8 cellular contexts compared by ENCODE assay signal in genomic region chr17:39197380-39198185, GRCh38. TPM values are rescaled to one million over a fixed set of nuclear protein-coding genes. Genes with fewer than 3 reads are reported as not detected.
A peak's percentile ranks its signal among the peaks of the same experiment; 100 is the strongest.
DNase-seq lines count a peak whose midpoint lies in the region; ATAC-seq, FAIRE-seq and TF ChIP-seq lines count a peak whose summit lies in the region.

CACNB1 (minus strand) TSS chr17:39197669; CDS start chr17:39197495, 174 bp downstream.

- peak in 6 of 7 experiments; percentile 40 to 75 (median 66) for DNase-seq in CD8-positive, alpha-beta T cell
- DNase-seq in NOMO-1 treated with DMSO at 0.1 percent for 48 hours (lab: John Stamatoyannopoulos, UW; ENCODE audit: unreplicated experiment) (peak; percentile 57), endothelial cell of umbilical vein (ENCODE audit: low read depth, low spot score) (peak; percentile 69), middle frontal gyrus (ENCODE audit: extremely low spot score, low spot score) (peak; percentile 40), cerebellar nuclear complex (lab: John Stamatoyannopoulos, UW) (no peak)
- DNase-seq in activated CD8-positive, alpha-beta memory T cell treated with anti-CD3 and anti-CD28 coated beads, Interleukin-2, amount 50 U/mL, for 48 hours, result peak; percentile 85
- peak; percentile 34 for DNase-seq in stimulated activated CD8-positive, alpha-beta memory T cell treated with anti-CD3 and anti-CD28 coated beads, Interleukin-15, amount 100 ng/mL, for 24 hours (ENCODE audit: low read depth)

- no peaks in the 10 kb centered on the region for H3K27me3 Mint-ChIP-seq in CD8-positive, alpha-beta T cell (ENCODE audit: low read depth)

- H3K4me3 Mint-ChIP-seq in CD8-positive, alpha-beta T cell, result peak within 1 kb of the TSS; percentile 95

- H3K27me3 ChIP-seq in CD8-positive, alpha-beta T cell (ENCODE audit: insufficient read depth, low read length), result no peaks in the 10 kb centered on the region
- H3K27me3 ChIP-seq in endothelial cell of umbilical vein (ENCODE audit: control insufficient read depth in 2 of 2, insufficient read depth in 2 of 2, low read length in 2 of 2), result no peaks in the 10 kb centered on the region

- peak; percentile 47 for ATAC-seq in CD8-positive, alpha-beta T cell
- peak; percentile 46 for ATAC-seq in HG02678 (IDR thresholded peaks at IDR 0.05; ENCODE audit: unreplicated experiment)

- no peaks in the 10 kb centered on the region for H3K9me3 ChIP-seq in CD8-positive, alpha-beta T cell (ENCODE audit: low read length)
- H3K9me3 ChIP-seq in endothelial cell of umbilical vein (replicated peaks; ENCODE audit: control insufficient read depth, insufficient read depth, low read length), result no peaks in the 10 kb centered on the region

- peak within 1 kb of the TSS; percentile 74 for H3K4me3 ChIP-seq in CD8-positive, alpha-beta T cell (ENCODE audit: low read depth, low read length)
- peak within 1 kb of the TSS; percentile 58 to 74 (median 61) for H3K4me3 ChIP-seq in endothelial cell of umbilical vein (replicated peaks in 1 of 3; ENCODE audit: insufficient read depth in 1 of 3, low read depth in 1 of 3, low read length in 3 of 3)

- peaks cover 43% of the 10 kb centered on the region for H3K79me2 ChIP-seq in endothelial cell of umbilical vein (ENCODE audit: control insufficient read depth, insufficient read depth, low read length)

- CTCF ChIA-PET in CD8-positive, alpha-beta T cell (lab: Charles Lee), result interaction anchor here (1.7 to 2.7 kb wide), 3 partner anchors 33 to 47 kb away, joined by 6 to 8 read pairs (median 6); no protein-coding TSS in a partner anchor
- CTCF ChIA-PET in endothelial cell of umbilical vein (lab: Charles Lee), result interaction anchor here (0.5 to 1.5 kb wide), 5 partner anchors 14 to 215 kb away, joined by 3 to 6 read pairs (median 3); no protein-coding TSS in a partner anchor

- H3K9ac ChIP-seq in endothelial cell of umbilical vein (replicated peaks; ENCODE audit: extremely low read depth, insufficient read depth, low read length), result no peak within 1 kb of the TSS

- H3K9me3 Mint-ChIP-seq in CD8-positive, alpha-beta T cell, result no peaks in the 10 kb centered on the region

- dilution Hi-C loops in endothelial cell of umbilical vein (cut with MboI; ENCODE audit: extremely low pct_ligation_motif_present, low sequenced_read_pairs), result no loop called here

- H2AFZ ChIP-seq in endothelial cell of umbilical vein (ENCODE audit: low read depth, low read length), result peak within 1 kb of the TSS; percentile 77

- peaks cover 52% of the 10 kb centered on the region for H3K4me1 ChIP-seq in CD8-positive, alpha-beta T cell (ENCODE audit: insufficient read depth, low read length)
- peaks cover 23% of the 10 kb centered on the region for H3K4me1 ChIP-seq in endothelial cell of umbilical vein (ENCODE audit: control insufficient read depth, extremely low read depth, insufficient read depth, low read length)

- TF ChIP-seq POLR2A in endothelial cell of umbilical vein (IDR thresholded peaks at IDR 0.05; ENCODE audit: low read depth, low read length), result no peak

- intact Hi-C loops in CD8-positive, alpha-beta T cell (cut with DNase I, micrococcal nuclease), result loop anchor here in 1 of 2 experiments (2.0 kb wide), 1 partner anchor 33 kb away; no protein-coding TSS in a partner anchor
- intact Hi-C loops in endothelial cell of umbilical vein (cut with micrococcal nuclease), result no loop called here

- H3K36me3 ChIP-seq in CD8-positive, alpha-beta T cell (ENCODE audit: insufficient read depth, low read length), result peaks cover 11% of the 10 kb centered on the region
- peaks cover 7 to 17% of the 10 kb centered on the region in 2 experiments for H3K36me3 ChIP-seq in endothelial cell of umbilical vein (ENCODE audit: control insufficient read depth in 2 of 2, extremely low read depth in 1 of 2, insufficient read depth in 2 of 2, low read length in 2 of 2)

- FAIRE-seq in endothelial cell of umbilical vein (lab: Jason Lieb, UNC), result peak; percentile 83

- peak within 1 kb of the TSS; percentile 54 for H3K4me2 ChIP-seq in endothelial cell of umbilical vein (ENCODE audit: insufficient read depth, low read length)

- no peak for TF ChIP-seq CTCF in CD8-positive, alpha-beta T cell (IDR thresholded peaks at IDR 0.05)
- no peak for TF ChIP-seq CTCF in endothelial cell of umbilical vein (IDR thresholded peaks at IDR 0.05; ENCODE audit: extremely low read depth in 1 of 2, insufficient read depth in 1 of 2, low read depth in 1 of 2, low read length in 2 of 2)

- POLR2A ChIA-PET in CD8-positive, alpha-beta T cell (lab: Charles Lee), result interaction anchor here (1.5 kb wide), 1 partner anchor 41 kb away, joined by 3 read pairs; no protein-coding TSS in a partner anchor
- POLR2A ChIA-PET in endothelial cell of umbilical vein (lab: Charles Lee), result interaction anchor here (0.8 kb wide), 1 partner anchor 45 kb away, joined by 4 read pairs; no protein-coding TSS in a partner anchor

- H3K36me3 Mint-ChIP-seq in CD8-positive, alpha-beta T cell, result peaks cover 36% of the 10 kb centered on the region

- H3K27ac ChIP-seq in CD8-positive, alpha-beta T cell (ENCODE audit: low read depth, low read length), result peak within 1 kb of the TSS; percentile 31
- no peak within 1 kb of the TSS for H3K27ac ChIP-seq in endothelial cell of umbilical vein (ENCODE audit: insufficient read depth, low read depth, low read length)

- no peaks in the 10 kb centered on the region for H4K20me1 ChIP-seq in endothelial cell of umbilical vein (replicated peaks; ENCODE audit: control insufficient read depth, extremely low read depth, insufficient read depth, low read length)

- BruUV-seq in endothelial cell of umbilical vein (replicated peaks; lab: Mats Ljungman, UMichigan), result no TSS peak

- no peaks in the 10 kb centered on the region for H3K9me1 ChIP-seq in endothelial cell of umbilical vein (replicated peaks; ENCODE audit: control insufficient read depth, extremely low read depth, insufficient read depth, low read length)

- H3K4me1 Mint-ChIP-seq in CD8-positive, alpha-beta T cell (ENCODE audit: low read depth), result peaks cover 67% of the 10 kb centered on the region

- peak within 1 kb of the TSS; percentile 62 for H3K27ac Mint-ChIP-seq in CD8-positive, alpha-beta T cell

TF ChIP-seq in endothelial cell of umbilical vein, 7 proteins besides CTCF, POLR2A, EP300 and RAD21:
- TF ChIP-seq POLR2AphosphoS5 (IDR thresholded peaks at IDR 0.05; ENCODE audit: insufficient read depth, low read depth, low read length) (peak; percentile 64), MAX (IDR thresholded peaks at IDR 0.05; ENCODE audit: insufficient read depth, insufficient read length) (no peak)

RNA-seq across cellular contexts. Expression of gene CACNB1, which starts in this region (rescaled TPM):
- total RNA-seq in CD8-positive, alpha-beta T cell, result 10 to 100 TPM in 1 of 2 experiments, 1 to 10 TPM in 1; 9.1 to 11.8 TPM
- total RNA-seq in endothelial cell of umbilical vein, result 12.3 and 14.6 TPM in 2 replicates
- 4.7 and 5.0 TPM in 2 replicates for polyA plus RNA-seq in endothelial cell of umbilical vein
- 2.5 and 3.3 TPM in 2 replicates for polyA plus RNA-seq in endothelial cell of umbilical vein (2011; cell fraction: cytosol; rRNA removed)
- 28.3 and 33.7 TPM in 2 replicates for polyA plus RNA-seq in endothelial cell of umbilical vein (2011; cell fraction: nucleus; rRNA removed)
- 3.7 and 5.1 TPM in 2 replicates for polyA plus RNA-seq in endothelial cell of umbilical vein (2012)
- 11.2 and 16.3 TPM in 2 replicates for polyA minus RNA-seq in endothelial cell of umbilical vein
- 4.7 TPM for polyA minus RNA-seq in endothelial cell of umbilical vein (2011; cell fraction: cytosol; rRNA and poly(A)+ RNA removed)
- 9.0 and 9.9 TPM in 2 replicates for polyA minus RNA-seq in endothelial cell of umbilical vein (2011; cell fraction: nucleus; rRNA and poly(A)+ RNA removed)

Comparison
In these comparisons a context has a peak if more than half of its experiments do, and no peak if none do; other contexts are left out.
1. DNase-seq: peak in CD8-positive, alpha-beta T cell (6 of 7), NOMO-1 treated with DMSO at 0.1 percent for 48 hours (single experiment), activated CD8-positive, alpha-beta memory T cell treated with anti-CD3 and anti-CD28 coated beads, Interleukin-2, amount 50 U/mL, for 48 hours (single experiment), endothelial cell of umbilical vein (single experiment), middle frontal gyrus (single experiment) and stimulated activated CD8-positive, alpha-beta memory T cell treated with anti-CD3 and anti-CD28 coated beads, Interleukin-15, amount 100 ng/mL, for 24 hours (single experiment); none in cerebellar nuclear complex (0 of 2).